Comparison of ENCODE assay signal across 8 cellular contexts in the genomic region with DNA sequence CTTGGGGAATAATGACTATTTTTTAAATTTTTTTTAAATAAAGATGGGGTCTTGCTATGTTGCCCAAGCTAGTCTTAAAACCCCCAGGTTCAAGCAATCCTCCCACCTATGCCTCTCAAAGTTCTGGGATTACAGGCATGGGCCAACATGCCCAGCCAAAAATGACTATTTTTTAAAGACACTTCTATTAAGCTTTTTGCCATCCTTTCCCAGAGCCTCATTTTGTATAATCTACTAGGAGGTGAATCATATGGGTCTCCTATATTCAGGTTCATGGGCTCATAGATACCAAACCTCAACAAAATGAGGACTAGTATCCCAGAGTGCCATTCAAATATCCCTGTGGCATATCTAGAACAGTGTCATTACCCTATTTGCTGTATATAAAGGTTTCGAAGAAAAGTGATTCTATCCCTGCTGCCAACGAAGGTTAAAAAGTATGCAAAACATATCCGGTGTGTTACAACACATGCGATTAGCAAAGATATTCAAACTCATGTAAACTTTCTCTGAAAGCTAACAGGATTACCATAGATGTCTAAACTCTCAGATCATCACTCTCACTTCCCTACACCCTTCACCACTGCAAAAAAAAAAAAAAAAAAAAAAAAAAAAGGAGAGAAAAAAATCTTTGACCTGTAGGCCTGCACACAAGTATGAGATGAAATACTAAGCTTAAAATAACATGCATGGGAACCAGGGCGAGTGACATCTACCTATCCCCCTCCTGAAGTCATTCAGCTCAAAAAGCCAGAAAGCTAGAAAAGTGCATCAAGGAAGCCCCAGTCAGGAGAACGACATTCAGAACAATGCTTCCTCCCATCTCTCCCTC. TPM values are rescaled to one million over a fixed set of nuclear protein-coding genes. Genes with fewer than 3 reads are reported as not detected.
A peak's percentile ranks its signal among the peaks of the same experiment; 100 is the strongest.
DNase-seq lines count a peak whose midpoint lies in the region; ATAC-seq and TF ChIP-seq lines count a peak whose summit lies in the region.

No MANE protein-coding gene starts in this region.

- H3K4me3 Mint-ChIP-seq in endodermal cell: no peak overlapping the region

- H3K9me3 Mint-ChIP-seq in endodermal cell: peaks cover 5% of the 10 kb centered on the region

- H3K27ac Mint-ChIP-seq in endodermal cell: peak overlapping the region; percentile 30

- peaks cover 15% of the 10 kb centered on the region for H3K4me1 Mint-ChIP-seq in endodermal cell

- intact Hi-C loops in vagina (cut with DNase I): no loop called here

- ATAC-seq in GM21381 (IDR thresholded peaks at IDR 0.05; ENCODE audit: unreplicated experiment): peak; percentile 66
- ATAC-seq in HG03520 (IDR thresholded peaks at IDR 0.05; ENCODE audit: unreplicated experiment): peak; percentile 56

- no peaks in the 10 kb centered on the region for H3K27me3 ChIP-seq in GM06990 (replicated peaks; ENCODE audit: control insufficient read depth, insufficient read depth, low read length)
- no peaks in the 10 kb centered on the region for H3K27me3 ChIP-seq in endodermal cell (ENCODE audit: control insufficient read depth, insufficient read depth, low read length, poor library complexity, severe bottlenecking)
- no peaks in the 10 kb centered on the region for H3K27me3 ChIP-seq in vagina
- H3K27me3 ChIP-seq in brain microvascular endothelial cell (replicated peaks): no peaks in the 10 kb centered on the region

- no peak overlapping the region for H3K9ac ChIP-seq in endodermal cell (ENCODE audit: extremely low read depth, low read length, poor library complexity, severe bottlenecking)

- 95 to 96% methylated on average over 4 to 6 of the region's 6 CpGs for WGBS in endodermal cell (ENCODE audit: insufficient coverage in 1 of 2, insufficient read length in 1 of 2), 2 experiments

- H3K4me1 ChIP-seq in endodermal cell (ENCODE audit: control insufficient read depth, insufficient read depth, low read length) (no peaks in the 10 kb centered on the region), vagina (peaks cover 58% of the 10 kb centered on the region)

- peak; percentile 60 for DNase-seq in GM06990 (ENCODE audit: extremely low read depth, insufficient read length)
- DNase-seq in endodermal cell: no peak
- DNase-seq in vagina (ENCODE audit: extremely low spot score in 2 of 2): no peak
- no peak for DNase-seq in cerebellum (ENCODE audit: low spot score)
- DNase-seq in nucleus accumbens (lab: John Stamatoyannopoulos, UW): no peak
- no peak for DNase-seq in brain microvascular endothelial cell

- TF ChIP-seq CTCF in GM06990 (IDR thresholded peaks at IDR 0.05; ENCODE audit: insufficient read depth, low read length, poor library complexity, severe bottlenecking) (no peak), endodermal cell (conservative IDR thresholded peaks at IDR 0.05) (no peak), vagina (IDR thresholded peaks at IDR 0.05) (no peak), brain microvascular endothelial cell (IDR thresholded peaks at IDR 0.05; ENCODE audit: low read depth, low read length, missing control alignments) (no peak)

- no peaks in the 10 kb centered on the region for H3K36me3 ChIP-seq in GM06990 (ENCODE audit: control insufficient read depth, insufficient read depth, low read length)
- no peaks in the 10 kb centered on the region for H3K36me3 ChIP-seq in endodermal cell (ENCODE audit: control insufficient read depth, insufficient read depth, low read length)
- no peaks in the 10 kb centered on the region for H3K36me3 ChIP-seq in vagina
- H3K36me3 ChIP-seq in brain microvascular endothelial cell (replicated peaks): no peaks in the 10 kb centered on the region

- H3K27ac ChIP-seq in endodermal cell (ENCODE audit: low read depth, low read length): no peak overlapping the region
- H3K27ac ChIP-seq in vagina: no peak overlapping the region
- H3K27ac ChIP-seq in brain microvascular endothelial cell: no peak overlapping the region

- no peaks in the 10 kb centered on the region for H3K27me3 Mint-ChIP-seq in endodermal cell (ENCODE audit: insufficient read depth)

- H3K4me3 ChIP-seq in GM06990 (replicated peaks; ENCODE audit: low read depth, low read length) (peak overlapping the region; percentile 17), endodermal cell (ENCODE audit: low read length) (no peak overlapping the region), vagina (no peak overlapping the region), brain microvascular endothelial cell (ENCODE audit: low read depth, low read length) (no peak overlapping the region)

- TF ChIP-seq POLR2A in vagina (IDR thresholded peaks at IDR 0.05): no peak

- H3K9me3 ChIP-seq in endodermal cell (ENCODE audit: control insufficient read depth, low read length) (peaks cover 11% of the 10 kb centered on the region), vagina (no peaks in the 10 kb centered on the region)

- in situ Hi-C loops in brain microvascular endothelial cell (cut with HindIII; ENCODE audit: low pct_ligation_motif_present, low sequenced_read_pairs): no loop called here

- H3K36me3 Mint-ChIP-seq in endodermal cell (ENCODE audit: low read depth): peaks cover 6% of the 10 kb centered on the region

RNA-seq across cellular contexts. Expression of a gene that starts 23.5 kb away (rescaled TPM):
- total RNA-seq in endodermal cell (10 to 100 TPM; 84.7 to 92.4 TPM), vagina (72.7 TPM), cerebellum (87.2 TPM)
- polyA plus RNA-seq in endodermal cell (2013, experiment 1 of 2): 79.6 TPM
- 78.4 TPM for polyA plus RNA-seq in endodermal cell (2013, experiment 2 of 2)
